ENCODE assay signal across 2 cellular contexts in genomic region chr22:19756288-19757128, GRCh38.
TF ChIP-seq lines count a peak whose summit lies in the region.

No MANE protein-coding gene starts in this region.

TF ChIP-seq in HEK293, 187 proteins besides CTCF, POLR2A, EP300 and RAD21 (continues in another document):
- TF ChIP-seq IKZF3 (tag by site-specific recombination; IDR thresholded peaks at IDR 0.05) (no peak), KLF1 (tag by site-specific recombination; IDR thresholded peaks at IDR 0.05) (peak; percentile 66), ZNF677 (tag by site-specific recombination; IDR thresholded peaks at IDR 0.05) (no peak), ZNF121 (tag by site-specific recombination; IDR thresholded peaks at IDR 0.05) (no peak), ZBTB17 (tag by site-specific recombination; IDR thresholded peaks at IDR 0.05) (peak; percentile 39; the same call in 1 of the 2 replicates), SP7 (tag by site-specific recombination; IDR thresholded peaks at IDR 0.05) (peak; percentile 33), ZNF571 (tag by site-specific recombination; IDR thresholded peaks at IDR 0.05) (no peak), OSR2 (tag by site-specific recombination; IDR thresholded peaks at IDR 0.05) (no peak), ZNF776 (tag by site-specific recombination; IDR thresholded peaks at IDR 0.05; ENCODE audit: borderline replicate concordance) (no peak), ZNF239 (tag by site-specific recombination; IDR thresholded peaks at IDR 0.05) (no peak), ZNF548 (tag by site-specific recombination; IDR thresholded peaks at IDR 0.05) (no peak), ZNF785 (tag by site-specific recombination; IDR thresholded peaks at IDR 0.05) (no peak), ZNF426 (tag by site-specific recombination; IDR thresholded peaks at IDR 0.05) (no peak), GLI4 (tag by site-specific recombination; IDR thresholded peaks at IDR 0.05) (no peak), KLF17 (tag by site-specific recombination; IDR thresholded peaks at IDR 0.05) (peak; percentile 75; the same call in 1 of the 2 replicates), ZNF23 (tag by site-specific recombination; IDR thresholded peaks at IDR 0.05; ENCODE audit: borderline replicate concordance) (no peak), ZNF394 (tag by site-specific recombination; IDR thresholded peaks at IDR 0.05; ENCODE audit: borderline replicate concordance) (no peak), KLF8 (tag by site-specific recombination; IDR thresholded peaks at IDR 0.05) (no peak), ZNF184 (tag by site-specific recombination; IDR thresholded peaks at IDR 0.05) (no peak), ZNF639 (tag by site-specific recombination; IDR thresholded peaks at IDR 0.05) (no peak), ZNF2 (tag by site-specific recombination; IDR thresholded peaks at IDR 0.05) (peak; percentile 47; the same call in 1 of the 2 replicates), BCL11A (tag by site-specific recombination; IDR thresholded peaks at IDR 0.05; ENCODE audit: low read depth) (peak; percentile 10; the same call in 1 of the 2 replicates), ZNF561 (tag by site-specific recombination; IDR thresholded peaks at IDR 0.05; ENCODE audit: borderline replicate concordance) (no peak), ZNF202 (tag by site-specific recombination; IDR thresholded peaks at IDR 0.05; ENCODE audit: borderline replicate concordance) (no peak)
- TF ChIP-seq, protein P1, sequence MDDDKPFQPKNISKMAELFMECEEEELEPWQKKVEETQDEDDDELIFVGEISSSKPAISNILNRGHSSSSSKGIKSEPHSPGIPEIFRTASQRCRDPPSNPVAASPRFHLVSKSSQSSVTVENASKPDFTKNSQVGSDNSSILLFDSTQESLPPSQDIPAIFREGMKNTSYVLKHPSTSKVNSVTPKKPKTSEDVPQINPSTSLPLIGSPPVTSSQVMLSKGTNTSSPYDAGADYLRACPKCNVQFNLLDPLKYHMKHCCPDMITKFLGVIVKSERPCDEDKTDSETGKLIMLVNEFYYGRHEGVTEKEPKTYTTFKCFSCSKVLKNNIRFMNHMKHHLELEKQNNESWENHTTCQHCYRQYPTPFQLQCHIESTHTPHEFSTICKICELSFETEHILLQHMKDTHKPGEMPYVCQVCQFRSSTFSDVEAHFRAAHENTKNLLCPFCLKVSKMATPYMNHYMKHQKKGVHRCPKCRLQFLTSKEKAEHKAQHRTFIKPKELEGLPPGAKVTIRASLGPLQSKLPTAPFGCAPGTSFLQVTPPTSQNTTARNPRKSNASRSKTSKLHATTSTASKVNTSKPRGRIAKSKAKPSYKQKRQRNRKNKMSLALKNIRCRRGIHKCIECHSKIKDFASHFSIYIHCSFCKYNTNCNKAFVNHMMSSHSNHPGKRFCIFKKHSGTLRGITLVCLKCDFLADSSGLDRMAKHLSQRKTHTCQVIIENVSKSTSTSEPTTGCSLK (tag by site-specific recombination; IDR thresholded peaks at IDR 0.05): no peak
- TF ChIP-seq, protein P2, sequence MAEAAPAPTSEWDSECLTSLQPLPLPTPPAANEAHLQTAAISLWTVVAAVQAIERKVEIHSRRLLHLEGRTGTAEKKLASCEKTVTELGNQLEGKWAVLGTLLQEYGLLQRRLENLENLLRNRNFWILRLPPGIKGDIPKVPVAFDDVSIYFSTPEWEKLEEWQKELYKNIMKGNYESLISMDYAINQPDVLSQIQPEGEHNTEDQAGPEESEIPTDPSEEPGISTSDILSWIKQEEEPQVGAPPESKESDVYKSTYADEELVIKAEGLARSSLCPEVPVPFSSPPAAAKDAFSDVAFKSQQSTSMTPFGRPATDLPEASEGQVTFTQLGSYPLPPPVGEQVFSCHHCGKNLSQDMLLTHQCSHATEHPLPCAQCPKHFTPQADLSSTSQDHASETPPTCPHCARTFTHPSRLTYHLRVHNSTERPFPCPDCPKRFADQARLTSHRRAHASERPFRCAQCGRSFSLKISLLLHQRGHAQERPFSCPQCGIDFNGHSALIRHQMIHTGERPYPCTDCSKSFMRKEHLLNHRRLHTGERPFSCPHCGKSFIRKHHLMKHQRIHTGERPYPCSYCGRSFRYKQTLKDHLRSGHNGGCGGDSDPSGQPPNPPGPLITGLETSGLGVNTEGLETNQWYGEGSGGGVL (tag by site-specific recombination; IDR thresholded peaks at IDR 0.05): peak; percentile 83
- TF ChIP-seq, protein P3, sequence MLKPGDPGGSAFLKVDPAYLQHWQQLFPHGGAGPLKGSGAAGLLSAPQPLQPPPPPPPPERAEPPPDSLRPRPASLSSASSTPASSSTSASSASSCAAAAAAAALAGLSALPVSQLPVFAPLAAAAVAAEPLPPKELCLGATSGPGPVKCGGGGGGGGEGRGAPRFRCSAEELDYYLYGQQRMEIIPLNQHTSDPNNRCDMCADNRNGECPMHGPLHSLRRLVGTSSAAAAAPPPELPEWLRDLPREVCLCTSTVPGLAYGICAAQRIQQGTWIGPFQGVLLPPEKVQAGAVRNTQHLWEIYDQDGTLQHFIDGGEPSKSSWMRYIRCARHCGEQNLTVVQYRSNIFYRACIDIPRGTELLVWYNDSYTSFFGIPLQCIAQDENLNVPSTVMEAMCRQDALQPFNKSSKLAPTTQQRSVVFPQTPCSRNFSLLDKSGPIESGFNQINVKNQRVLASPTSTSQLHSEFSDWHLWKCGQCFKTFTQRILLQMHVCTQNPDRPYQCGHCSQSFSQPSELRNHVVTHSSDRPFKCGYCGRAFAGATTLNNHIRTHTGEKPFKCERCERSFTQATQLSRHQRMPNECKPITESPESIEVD (tag by site-specific recombination; IDR thresholded peaks at IDR 0.05): no peak

TF ChIP-seq in GM12878, 131 proteins besides CTCF, POLR2A, EP300 and RAD21:
- TF ChIP-seq SMC3 (IDR thresholded peaks at IDR 0.05; ENCODE audit: borderline replicate concordance, low read length) (peak; percentile 51; the same call in 1 of the 2 replicates), IKZF1 (conservative IDR thresholded peaks at IDR 0.05) (0 out of 2 replicates have a peak, but pooled peaks have one; percentile 7), BHLHE40 (IDR thresholded peaks at IDR 0.05; ENCODE audit: borderline replicate concordance in 1 of 2, low read depth in 2 of 2, low read length in 1 of 2) (peak; percentile 10 to 29; a peak in 1 of 4 replicates), SREBF2 (IDR thresholded peaks at IDR 0.05; ENCODE audit: low read length) (no peak)
